In the genomic region with DNA sequence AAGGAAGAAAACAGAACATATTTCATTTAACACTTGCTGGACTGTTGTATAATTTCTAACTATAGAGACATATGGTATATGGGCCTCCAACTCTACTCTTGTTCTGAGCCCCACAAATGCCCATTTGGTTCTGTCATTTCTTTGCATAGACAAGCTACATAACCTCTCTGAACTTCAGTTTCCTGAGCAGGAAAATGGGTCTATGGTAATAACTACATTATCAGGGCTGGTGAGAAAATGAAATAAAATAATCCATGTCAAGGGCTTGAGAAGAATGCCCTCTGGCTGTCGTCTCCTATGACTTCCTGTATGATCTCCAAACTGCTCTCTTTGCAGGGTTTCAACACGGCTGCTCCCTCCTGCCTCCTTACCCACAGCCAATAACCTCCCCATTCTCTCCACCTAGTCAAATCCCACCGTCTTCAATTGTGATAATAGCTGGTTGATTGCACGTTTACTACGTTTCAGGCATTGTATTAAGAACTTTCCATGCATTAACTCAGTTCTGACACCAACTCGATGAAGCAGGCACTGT, we compare ENCODE assay signal across 9 cellular contexts. TPM values are rescaled to one million over a fixed set of nuclear protein-coding genes. Genes with fewer than 3 reads are reported as not detected.
DNase-seq lines count a peak whose midpoint lies in the region; ATAC-seq and TF ChIP-seq lines count a peak whose summit lies in the region.
"Had no signal": no experiment of that assay in that cellular context is flagged by ENCODE, and none has a peak within 500 bp of the region (broad histone marks: within the 10 kb centered on the region; RNA-seq: fewer than 3 reads in every experiment).

No MANE protein-coding gene starts in this region.

- H2AFZ ChIP-seq in neuron (ENCODE audit: low read depth, low read length) = peak overlapping the region; percentile 42

- H3K9ac ChIP-seq in endodermal cell (ENCODE audit: extremely low read depth, low read length, poor library complexity, severe bottlenecking) = peak overlapping the region; percentile 96

- H3K27me3 ChIP-seq in endodermal cell (ENCODE audit: control insufficient read depth, insufficient read depth, low read length, poor library complexity, severe bottlenecking) (no peaks in the 10 kb centered on the region), neuron (ENCODE audit: insufficient read depth, low read length) (no peaks in the 10 kb centered on the region)

- H3K9me3 Mint-ChIP-seq in CD14-positive monocyte = no peaks in the 10 kb centered on the region
- no peaks in the 10 kb centered on the region for H3K9me3 Mint-ChIP-seq in endodermal cell

- H3K4me1 ChIP-seq in endodermal cell (ENCODE audit: control insufficient read depth, insufficient read depth, low read length) (no peaks in the 10 kb centered on the region), neuron (ENCODE audit: insufficient read depth, low read length) (peaks cover 12% of the 10 kb centered on the region)

- WGBS in endodermal cell (ENCODE audit: insufficient coverage in 1 of 2, insufficient read length in 1 of 2), 2 experiments = 0 to 6% methylated on average over 2 to 5 of the region's 6 CpGs

- peak overlapping the region; percentile 86 for H3K4me3 ChIP-seq in endodermal cell (ENCODE audit: low read length)
- H3K4me3 ChIP-seq in neuron (ENCODE audit: low read length) = peak overlapping the region; percentile 57

- ATAC-seq in HG02678 (IDR thresholded peaks at IDR 0.05; ENCODE audit: unreplicated experiment) = no peak
- ATAC-seq in HG03025 (IDR thresholded peaks at IDR 0.05; ENCODE audit: low FRiP score, unreplicated experiment) = no peak
- no peak for ATAC-seq in HG02938 (IDR thresholded peaks at IDR 0.05; ENCODE audit: unreplicated experiment)

- no peaks in the 10 kb centered on the region for H3K36me3 ChIP-seq in endodermal cell (ENCODE audit: control insufficient read depth, insufficient read depth, low read length)
- H3K36me3 ChIP-seq in neuron (ENCODE audit: insufficient read depth, low read length) = no peaks in the 10 kb centered on the region

- H3K27ac Mint-ChIP-seq in CD14-positive monocyte = peak overlapping the region; percentile 21 to 93 (median 79)
- peak overlapping the region; percentile 92 for H3K27ac Mint-ChIP-seq in endodermal cell

- intact Hi-C loops in CD14-positive monocyte (cut with micrococcal nuclease) = no loop called here

- no peak for TF ChIP-seq CTCF in CD14-positive monocyte (IDR thresholded peaks at IDR 0.05)
- no peak for TF ChIP-seq CTCF in endodermal cell (conservative IDR thresholded peaks at IDR 0.05)

- H3K4me3 Mint-ChIP-seq in CD14-positive monocyte (peak overlapping the region in 1 of 2 donors; percentile 87), endodermal cell (peak overlapping the region; percentile 66)

- H3K9me3 ChIP-seq in endodermal cell (ENCODE audit: control insufficient read depth, low read length) (no peaks in the 10 kb centered on the region), neuron (ENCODE audit: low read length) (no peaks in the 10 kb centered on the region)

- H3K4me1 Mint-ChIP-seq in CD14-positive monocyte (peaks cover 23% of the 10 kb centered on the region), endodermal cell (peaks cover 11% of the 10 kb centered on the region)

- H3K27ac ChIP-seq in endodermal cell (ENCODE audit: low read depth, low read length) = peak overlapping the region; percentile 100

- H3K36me3 Mint-ChIP-seq in CD14-positive monocyte (no peaks in the 10 kb centered on the region), endodermal cell (ENCODE audit: low read depth) (peaks cover 1% of the 10 kb centered on the region)

- H3K27me3 Mint-ChIP-seq in CD14-positive monocyte (ENCODE audit: low read depth in 3 of 3) (peaks cover 0 to 3% (median 1%) of the 10 kb centered on the region in 3 donors), endodermal cell (ENCODE audit: insufficient read depth) (peaks cover 7% of the 10 kb centered on the region)

- DNase-seq in CD14-positive monocyte (ENCODE audit: low spot score) (no peak), NCI-H146 (lab: John Stamatoyannopoulos, UW) (peak; percentile 56), endodermal cell (no peak), DMS 273 treated with DMSO at 0.1 percent for 48 hours (lab: John Stamatoyannopoulos, UW) (no peak)
- DNase-seq: activated naive CD4-positive, alpha-beta T cell treated with anti-CD3 and anti-CD28 coated beads, Interleukin-2, amount 50 U/mL, for 16 hours had no signal

RNA-seq across cellular contexts. Expression of gene ZCCHC3, which starts 12.0 kb away (rescaled TPM):
- polyA plus RNA-seq in CD14-positive monocyte = 1 to 10 TPM; 4.5 to 5.6 TPM
- total RNA-seq in endodermal cell = 10 to 100 TPM; 39.5 to 46.1 TPM
- polyA plus RNA-seq in endodermal cell (2013, experiment 1 of 2) = 41.4 TPM
- 36.9 TPM for polyA plus RNA-seq in endodermal cell (2013, experiment 2 of 2)

RNA-seq across cellular contexts. Expression of gene SOX12, which starts 16.0 kb away (rescaled TPM):
- polyA plus RNA-seq in CD14-positive monocyte = under 1 TPM; 0.03 to 0.12 TPM
- total RNA-seq in endodermal cell = 10 to 100 TPM; 71.4 to 81.7 TPM
- 60.7 TPM for polyA plus RNA-seq in endodermal cell (2013, experiment 1 of 2)
- 57.0 TPM for polyA plus RNA-seq in endodermal cell (2013, experiment 2 of 2)

RNA-seq across cellular contexts. Expression of gene C20orf96, which starts 18.8 kb away (rescaled TPM):
- under 1 TPM; 0.28 to 0.88 TPM for polyA plus RNA-seq in CD14-positive monocyte
- total RNA-seq in endodermal cell = 10 to 100 TPM; 21.8 to 29.4 TPM
- 42.1 TPM for polyA plus RNA-seq in endodermal cell (2013, experiment 1 of 2)
- polyA plus RNA-seq in endodermal cell (2013, experiment 2 of 2) = 32.5 TPM

RNA-seq across cellular contexts. Expression of gene NRSN2, which starts 37.5 kb away (rescaled TPM):
- under 1 TPM; 0.09 to 0.56 TPM for polyA plus RNA-seq in CD14-positive monocyte
- total RNA-seq in endodermal cell = 10 to 100 TPM; 24.7 to 38.4 TPM
- polyA plus RNA-seq in endodermal cell (2013, experiment 1 of 2) = 34.9 TPM
- polyA plus RNA-seq in endodermal cell (2013, experiment 2 of 2) = 37.1 TPM

RNA-seq across cellular contexts. Expression of gene DEFB132, which starts 51.8 kb away (rescaled TPM):
- polyA plus RNA-seq in CD14-positive monocyte = not detected
- total RNA-seq in endodermal cell = not detected
- polyA plus RNA-seq in endodermal cell (2013, experiment 1 of 2) = not detected
- polyA plus RNA-seq in endodermal cell (2013, experiment 2 of 2) = not detected
